12 cellular contexts compared by ENCODE assay signal in genomic region chr3:4741106-4741403, GRCh38.
DNase-seq lines count a peak whose midpoint lies in the region; ATAC-seq, FAIRE-seq and TF ChIP-seq lines count a peak whose summit lies in the region.
"Had no signal": no experiment of that assay in that cellular context is flagged by ENCODE, and none has a peak within 500 bp of the region (broad histone marks: within the 10 kb centered on the region; RNA-seq: fewer than 3 reads in every experiment).

No MANE protein-coding gene starts in this region.

- H3K4me1 Mint-ChIP-seq in natural killer cell: peaks cover 77 to 78% of the 10 kb centered on the region in 2 donors

- ATAC-seq in heart left ventricle: no peak
- no peak for ATAC-seq in Right ventricle myocardium superior (ENCODE audit: poor library complexity)
- ATAC-seq in natural killer cell: peak in 1 of 3 donors; percentile 2
- ATAC-seq in HG03159 (IDR thresholded peaks at IDR 0.05; ENCODE audit: unreplicated experiment): no peak

- no peak for FAIRE-seq in bronchial epithelial cell (lab: Jason Lieb, UNC)
- FAIRE-seq: GM18507 had no signal

- intact Hi-C loops in heart left ventricle (cut with DNase I): loop anchor here in 4 of 10 donors (5.0 kb wide), 3 partner anchors 81 to 236 kb away; partner anchors contain the start of gene BHLHE40 (in 3 of the 4)
- intact Hi-C loops in Right ventricle myocardium superior (cut with DNase I): no loop called here
- intact Hi-C loops in natural killer cell (cut with micrococcal nuclease): loop anchor here (2.0 kb wide), 1 partner anchor 240 kb away; no protein-coding TSS in a partner anchor

- no peak for TF ChIP-seq CTCF in heart left ventricle (IDR thresholded peaks at IDR 0.05)
- TF ChIP-seq CTCF in bronchial epithelial cell (IDR thresholded peaks at IDR 0.05; ENCODE audit: insufficient read depth, low read length, severe bottlenecking): no peak
- no peak for TF ChIP-seq CTCF in natural killer cell (IDR thresholded peaks at IDR 0.05)

- H3K4me3 Mint-ChIP-seq in natural killer cell: peak overlapping the region; percentile 78

- H3K27me3 ChIP-seq in heart left ventricle (no peaks in the 10 kb centered on the region), bronchial epithelial cell (ENCODE audit: control insufficient read depth, insufficient read depth, low read length) (no peaks in the 10 kb centered on the region)

- peak overlapping the region in 1 of 12 donors; percentile 24 for H3K4me3 ChIP-seq in heart left ventricle
- no peak overlapping the region for H3K4me3 ChIP-seq in bronchial epithelial cell (ENCODE audit: low read depth, low read length)
- H3K4me3 ChIP-seq in urinary bladder (ENCODE audit: low read depth, low read length): no peak overlapping the region

- H3K9me3 Mint-ChIP-seq in natural killer cell: peaks cover 0 to 2% of the 10 kb centered on the region in 2 donors

- DNase-seq in heart left ventricle (no peak), Right ventricle myocardium superior (no peak), bronchial epithelial cell (ENCODE audit: low read depth) (peak; percentile 32), natural killer cell (no peak), kidney glomerular epithelial cell (lab: John Stamatoyannopoulos, UW) (no peak)
- DNase-seq in activated CD4-positive, CD25-positive, alpha-beta regulatory T cell treated with anti-CD3 and anti-CD28 coated beads, Interleukin-2, amount 50 U/mL, for 72 hours: no peak
- DNase-seq: GOT3, NCI-H2227 treated with DMSO at 0.1 percent for 48 hours, substantia nigra had no signal

- H3K36me3 Mint-ChIP-seq in natural killer cell: no peaks in the 10 kb centered on the region

- peak overlapping the region; percentile 88 to 92 for H3K27ac Mint-ChIP-seq in natural killer cell

- H3K27ac ChIP-seq in heart left ventricle (peak overlapping the region; percentile 59 to 97 (median 85)), urinary bladder (ENCODE audit: low read depth) (peak overlapping the region; percentile 80)

- no peak for TF ChIP-seq POLR2A in heart left ventricle (IDR thresholded peaks at IDR 0.05)

- WGBS in heart left ventricle, 4 donors: 36 to 57% (median 45%) methylated on average over 3 of the region's 3 CpGs
- 58% methylated on average over 3 of the region's 3 CpGs for WGBS in urinary bladder

- peaks cover 0 to 13% (median 3%) of the 10 kb centered on the region in 9 donors for H3K36me3 ChIP-seq in heart left ventricle
- H3K36me3 ChIP-seq in bronchial epithelial cell (ENCODE audit: control insufficient read depth, insufficient read depth, low read length): no peaks in the 10 kb centered on the region
- H3K36me3 ChIP-seq in urinary bladder (ENCODE audit: insufficient read depth): no peaks in the 10 kb centered on the region

- peaks cover 9 to 82% (median 43%) of the 10 kb centered on the region in 12 donors for H3K4me1 ChIP-seq in heart left ventricle
- H3K4me1 ChIP-seq in urinary bladder (ENCODE audit: insufficient read depth): no peaks in the 10 kb centered on the region

- no peaks in the 10 kb centered on the region for H3K27me3 Mint-ChIP-seq in natural killer cell (ENCODE audit: low read depth in 2 of 2)

- peaks cover 0 to 7% (median 0%) of the 10 kb centered on the region in 12 donors for H3K9me3 ChIP-seq in heart left ventricle
